Comparison of ENCODE assay signal across 33 cellular contexts in the genomic region with DNA sequence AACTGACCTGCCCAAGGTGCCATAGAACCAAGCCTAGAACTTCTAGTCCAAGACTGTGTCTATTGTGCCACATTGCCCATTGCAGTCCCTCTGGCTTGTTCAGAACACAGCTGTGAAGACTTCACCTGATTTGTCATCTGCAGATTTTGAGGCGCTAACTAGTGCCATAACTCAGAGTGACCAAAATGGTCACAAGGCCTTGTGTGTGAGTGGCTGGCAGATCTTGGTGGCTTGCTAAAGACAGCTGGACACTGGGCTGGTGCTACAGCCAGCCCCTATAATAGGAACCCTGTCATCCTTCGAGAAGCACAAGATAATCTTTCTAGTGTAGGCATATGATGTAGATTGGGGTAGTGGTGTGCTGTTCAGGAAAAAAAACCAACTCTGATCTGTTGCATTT.
"Had no signal": no experiment of that assay in that cellular context is flagged by ENCODE, and none has a peak within 500 bp of the region (broad histone marks: within the 10 kb centered on the region; RNA-seq: fewer than 3 reads in every experiment).

No MANE protein-coding gene starts in this region.

- DNase-seq: activated effector memory CD4-positive, alpha-beta T cell treated with anti-CD3 and anti-CD28 coated beads, Interleukin-2, amount 50 U/mL, for 16 hours; activated effector memory CD4-positive, alpha-beta T cell treated with Interleukin-2 at 50 U/mL for 16 hours; activated gamma-delta T cell; activated gamma-delta T cell treated with Interleukin-2 at 50 U/mL for 16 hours; activated naive CD4-positive, alpha-beta T cell; activated naive CD4-positive, alpha-beta T cell treated with anti-CD3 and anti-CD28 coated beads for 36 hours; activated naive CD4-positive, alpha-beta T cell treated with anti-CD3 and anti-CD28 coated beads, Interleukin-2, amount 10 ng/mL, durations not matched to agents 7 days and 5 days; activated naive CD4-positive, alpha-beta T cell treated with anti-CD3 and anti-CD28 coated beads, Interleukin-2, amount 50 U/mL, for 16 hours; activated naive CD4-positive, alpha-beta T cell treated with Interleukin-2 at 50 U/mL for 16 hours; activated naive CD8-positive, alpha-beta T cell treated with anti-CD3 and anti-CD28 coated beads for 36 hours; activated naive CD8-positive, alpha-beta T cell treated with anti-CD3 and anti-CD28 coated beads, Interleukin-2, amount 10 ng/mL, durations not matched to agents 7 days and 5 days; activated naive CD8-positive, alpha-beta T cell treated with anti-CD3 and anti-CD28 coated beads, Interleukin-2, amount 50 U/mL, for 24 hours; activated T-cell treated with anti-CD3 and anti-CD28 coated beads, Interleukin-2, amount 50 U/mL, for 24 hours; activated T-cell treated with anti-CD3 and anti-CD28 coated beads, Interleukin-2, amount 50 U/mL, for 4 hours; activated T-cell treated with anti-CD3 and anti-CD28 coated beads, Interleukin-2, amount 50 U/mL, for 48 hours; activated T-cell treated with anti-CD3 and anti-CD28 coated beads, Interleukin-2, amount 50 U/mL, for 72 hours; adrenal gland; amniotic stem cell; amygdala; anterior cingulate cortex; aorta; body of pancreas; brain microvascular endothelial cell; caudate nucleus; central memory CD4-positive, alpha-beta T cell; cerebellar nuclear complex had no signal

- H3K36me3 ChIP-seq: adrenal gland, ascending aorta, brain microvascular endothelial cell, breast epithelium, cardiac muscle cell had no signal

- H3K4me3 ChIP-seq: adrenal gland, ascending aorta, body of pancreas, breast epithelium, cardiac muscle cell had no signal

- H3K27ac ChIP-seq: adrenal gland, ascending aorta, body of pancreas, brain microvascular endothelial cell, breast epithelium, cardiac muscle cell had no signal

- ATAC-seq: activated naive CD4-positive, alpha-beta T cell treated with anti-CD3 and anti-CD28 coated beads, Interleukin-2, amount 50 U/mL, for 72 hours; activated naive CD8-positive, alpha-beta T cell treated with anti-CD3 and anti-CD28 coated beads, Interleukin-2, amount 50 U/mL, for 24 hours; activated T-cell treated with anti-CD3 and anti-CD28 coated beads, Interleukin-2, amount 50 U/mL, for 4 hours; activated T-cell treated with anti-CD3 and anti-CD28 coated beads, Interleukin-2, amount 50 U/mL, for 72 hours; activated T-helper 17 cell treated with anti-CD3 and anti-CD28 coated beads, Interleukin-2, amount 50 U/mL, for 72 hours; body of pancreas had no signal

- FAIRE-seq: astrocyte, bronchial epithelial cell had no signal

- H3K4me1 ChIP-seq: adrenal gland, ascending aorta, body of pancreas, breast epithelium had no signal

- H3K9me3 ChIP-seq: adrenal gland, ascending aorta, body of pancreas, breast epithelium had no signal

- H3K27me3 ChIP-seq: adrenal gland, ascending aorta, body of pancreas, brain microvascular endothelial cell, breast epithelium, cardiac muscle cell had no signal
